ENCODE assay signal across 10 cellular contexts in the genomic region with DNA sequence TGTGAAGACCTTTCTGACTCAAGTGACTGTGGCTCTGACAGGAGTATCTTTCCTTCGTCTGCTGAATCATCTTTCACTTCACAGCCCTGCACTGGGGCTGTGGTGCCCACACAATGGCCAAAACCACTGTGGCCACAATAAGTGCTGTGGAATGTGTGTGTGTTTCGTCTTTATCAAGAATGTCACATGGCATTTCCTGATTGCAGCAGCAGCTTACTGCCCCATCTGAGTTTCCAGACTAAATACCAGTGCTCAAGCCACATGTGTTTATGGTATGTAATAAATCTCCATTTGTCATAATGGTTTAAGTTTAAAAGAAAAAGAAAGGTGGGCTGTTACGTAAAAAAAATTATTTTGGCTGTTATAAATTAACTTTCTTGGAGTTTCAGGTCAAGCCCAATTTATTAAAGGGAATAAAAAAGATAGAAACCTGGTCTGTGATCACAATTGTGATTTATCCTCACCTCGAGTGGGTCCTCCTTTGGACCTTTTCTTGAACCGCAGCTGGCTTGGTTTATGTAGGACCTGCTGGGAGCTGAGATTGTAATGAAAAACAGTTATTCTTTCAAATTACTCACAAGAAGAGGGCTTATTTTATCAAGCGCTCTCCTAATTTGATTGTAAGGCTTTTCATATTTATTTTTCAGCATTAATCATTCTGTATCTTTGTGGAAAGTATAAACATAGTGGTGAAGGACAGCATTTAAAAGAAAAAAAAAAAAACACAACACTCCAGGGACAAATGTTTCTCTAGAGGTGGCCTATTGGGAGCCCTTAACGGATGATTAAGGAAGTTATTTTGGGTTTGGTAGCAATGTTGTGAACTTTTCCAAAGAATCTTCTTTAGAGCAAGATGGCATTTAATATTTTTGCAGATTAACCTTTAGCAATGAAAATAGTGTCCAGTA.
A peak's percentile ranks its signal among the peaks of the same experiment; 100 is the strongest.
DNase-seq lines count a peak whose midpoint lies in the region; ATAC-seq and TF ChIP-seq lines count a peak whose summit lies in the region.
"Had no signal": no experiment of that assay in that cellular context is flagged by ENCODE, and none has a peak within 500 bp of the region (broad histone marks: within the 10 kb centered on the region; RNA-seq: fewer than 3 reads in every experiment).

No MANE protein-coding gene starts in this region.

- H3K9me3 ChIP-seq in cardiac muscle cell (ENCODE audit: low read depth), result no peaks in the 10 kb centered on the region
- no peaks in the 10 kb centered on the region for H3K9me3 ChIP-seq in uterus
- H3K9me3 ChIP-seq in sigmoid colon, result no peaks in the 10 kb centered on the region

- H3K4me3 ChIP-seq in cardiac muscle cell (no peak overlapping the region), foreskin fibroblast (ENCODE audit: low read depth in 1 of 2, low read length in 2 of 2) (no peak overlapping the region), uterus (no peak overlapping the region), sigmoid colon (no peak overlapping the region)
- H3K4me3 ChIP-seq: MG63 had no signal

- TF ChIP-seq POLR2A in uterus (IDR thresholded peaks at IDR 0.05), result no peak
- TF ChIP-seq POLR2A in sigmoid colon (IDR thresholded peaks at IDR 0.05), result no peak

- TF ChIP-seq EP300 in sigmoid colon (IDR thresholded peaks at IDR 0.05), result no peak

- TF ChIP-seq CTCF in cardiac muscle cell (IDR thresholded peaks at IDR 0.05; ENCODE audit: low read depth, low read length) (no peak), foreskin fibroblast (IDR thresholded peaks at IDR 0.05; ENCODE audit: low read depth, low read length) (no peak), uterus (IDR thresholded peaks at IDR 0.05) (no peak), sigmoid colon (IDR thresholded peaks at IDR 0.05) (no peak)

- H3K27ac ChIP-seq in cardiac muscle cell (no peak overlapping the region), uterus (peak overlapping the region; percentile 39 to 42), sigmoid colon (peak overlapping the region in 2 of 4 donors; percentile 1 to 14)

- H3K36me3 ChIP-seq in cardiac muscle cell, result no peaks in the 10 kb centered on the region
- no peaks in the 10 kb centered on the region for H3K36me3 ChIP-seq in uterus
- H3K36me3 ChIP-seq in sigmoid colon, result no peaks in the 10 kb centered on the region
- H3K36me3 ChIP-seq: MG63 had no signal

- no peaks in the 10 kb centered on the region for H3K27me3 ChIP-seq in cardiac muscle cell
- no peaks in the 10 kb centered on the region for H3K27me3 ChIP-seq in uterus
- no peaks in the 10 kb centered on the region for H3K27me3 ChIP-seq in sigmoid colon
- H3K27me3 ChIP-seq: MG63 had no signal

- ATAC-seq in Right ventricle myocardium superior (ENCODE audit: poor library complexity) (no peak), SK-N-SH treated with all-trans-retinoic acid at 6 μM for 48 hours (peak; percentile 80), GM21390 (IDR thresholded peaks at IDR 0.05; ENCODE audit: unreplicated experiment) (no peak)

- 57 to 62% methylated on average over 7 of the region's 7 CpGs for WGBS in sigmoid colon, 2 donors

- DNase-seq in cardiac muscle cell (ENCODE audit: low read depth in 1 of 2, low spot score in 1 of 2) (peak; percentile 34 to 82), Right ventricle myocardium superior (no peak), foreskin fibroblast (peak; percentile 21 to 49), uterus (peak; percentile 20 to 27), NCI-H82 (lab: John Stamatoyannopoulos, UW) (no peak), sigmoid colon (no peak)
- DNase-seq: activated CD4-positive, alpha-beta T cell treated with anti-CD3 and anti-CD28 coated beads, Interleukin-2, amount 50 U/mL, for 48 hours; MG63 had no signal

- H3K4me1 ChIP-seq in cardiac muscle cell (ENCODE audit: low read depth) (peaks cover 8% of the 10 kb centered on the region), uterus (peaks cover 0 to 9% of the 10 kb centered on the region in 2 donors), sigmoid colon (peaks cover 0 to 40% (median 19%) of the 10 kb centered on the region in 4 donors)

- intact Hi-C loops in Right ventricle myocardium superior (cut with DNase I) (loop anchor here (5.0 kb wide), 1 partner anchor 135 kb away; no protein-coding TSS in a partner anchor), uterus (cut with DNase I; ENCODE audit: low total_unique reads) (no loop called here), sigmoid colon (cut with DNase I) (no loop called here)

TF ChIP-seq in SK-N-SH treated with all-trans-retinoic acid at 6 μM for 48 hours, 23 proteins besides CTCF, POLR2A, EP300 and RAD21 (continues in another document):
- TF ChIP-seq, protein P1, sequence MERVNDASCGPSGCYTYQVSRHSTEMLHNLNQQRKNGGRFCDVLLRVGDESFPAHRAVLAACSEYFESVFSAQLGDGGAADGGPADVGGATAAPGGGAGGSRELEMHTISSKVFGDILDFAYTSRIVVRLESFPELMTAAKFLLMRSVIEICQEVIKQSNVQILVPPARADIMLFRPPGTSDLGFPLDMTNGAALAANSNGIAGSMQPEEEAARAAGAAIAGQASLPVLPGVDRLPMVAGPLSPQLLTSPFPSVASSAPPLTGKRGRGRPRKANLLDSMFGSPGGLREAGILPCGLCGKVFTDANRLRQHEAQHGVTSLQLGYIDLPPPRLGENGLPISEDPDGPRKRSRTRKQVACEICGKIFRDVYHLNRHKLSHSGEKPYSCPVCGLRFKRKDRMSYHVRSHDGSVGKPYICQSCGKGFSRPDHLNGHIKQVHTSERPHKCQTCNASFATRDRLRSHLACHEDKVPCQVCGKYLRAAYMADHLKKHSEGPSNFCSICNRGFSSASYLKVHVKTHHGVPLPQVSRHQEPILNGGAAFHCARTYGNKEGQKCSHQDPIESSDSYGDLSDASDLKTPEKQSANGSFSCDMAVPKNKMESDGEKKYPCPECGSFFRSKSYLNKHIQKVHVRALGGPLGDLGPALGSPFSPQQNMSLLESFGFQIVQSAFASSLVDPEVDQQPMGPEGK (CRISPR knock-in tag; IDR thresholded peaks at IDR 0.05; ENCODE audit: borderline replicate concordance), result peak; percentile 20; the same call in 1 of the 2 replicates
- TF ChIP-seq ZFP3 (CRISPR knock-in tag; IDR thresholded peaks at IDR 0.05) (0 out of 2 replicates have a peak, but pooled peaks have one; percentile 35), OSR1 (CRISPR knock-in tag; IDR thresholded peaks at IDR 0.05) (no peak), PPARA (CRISPR knock-in tag; IDR thresholded peaks at IDR 0.05; ENCODE audit: borderline replicate concordance) (no peak), ZNF565 (CRISPR knock-in tag; conservative IDR thresholded peaks at IDR 0.05; ENCODE audit: low read depth) (no peak), TOX (CRISPR knock-in tag; IDR thresholded peaks at IDR 0.05; ENCODE audit: borderline replicate concordance) (peak; percentile 82), SNAI2 (CRISPR knock-in tag; IDR thresholded peaks at IDR 0.05) (no peak), BACH2 (CRISPR knock-in tag; IDR thresholded peaks at IDR 0.05; ENCODE audit: borderline replicate concordance) (no peak), CSDC2 (CRISPR knock-in tag; IDR thresholded peaks at IDR 0.05) (no peak), ZNF8 (CRISPR knock-in tag; IDR thresholded peaks at IDR 0.05) (0 out of 2 replicates have a peak, but pooled peaks have one; percentile 9), ZFP30 (CRISPR knock-in tag; IDR thresholded peaks at IDR 0.05) (no peak), ZC3H10 (CRISPR knock-in tag; IDR thresholded peaks at IDR 0.05) (no peak; the same call in 1 of the 2 replicates)
- TF ChIP-seq, protein P2, sequence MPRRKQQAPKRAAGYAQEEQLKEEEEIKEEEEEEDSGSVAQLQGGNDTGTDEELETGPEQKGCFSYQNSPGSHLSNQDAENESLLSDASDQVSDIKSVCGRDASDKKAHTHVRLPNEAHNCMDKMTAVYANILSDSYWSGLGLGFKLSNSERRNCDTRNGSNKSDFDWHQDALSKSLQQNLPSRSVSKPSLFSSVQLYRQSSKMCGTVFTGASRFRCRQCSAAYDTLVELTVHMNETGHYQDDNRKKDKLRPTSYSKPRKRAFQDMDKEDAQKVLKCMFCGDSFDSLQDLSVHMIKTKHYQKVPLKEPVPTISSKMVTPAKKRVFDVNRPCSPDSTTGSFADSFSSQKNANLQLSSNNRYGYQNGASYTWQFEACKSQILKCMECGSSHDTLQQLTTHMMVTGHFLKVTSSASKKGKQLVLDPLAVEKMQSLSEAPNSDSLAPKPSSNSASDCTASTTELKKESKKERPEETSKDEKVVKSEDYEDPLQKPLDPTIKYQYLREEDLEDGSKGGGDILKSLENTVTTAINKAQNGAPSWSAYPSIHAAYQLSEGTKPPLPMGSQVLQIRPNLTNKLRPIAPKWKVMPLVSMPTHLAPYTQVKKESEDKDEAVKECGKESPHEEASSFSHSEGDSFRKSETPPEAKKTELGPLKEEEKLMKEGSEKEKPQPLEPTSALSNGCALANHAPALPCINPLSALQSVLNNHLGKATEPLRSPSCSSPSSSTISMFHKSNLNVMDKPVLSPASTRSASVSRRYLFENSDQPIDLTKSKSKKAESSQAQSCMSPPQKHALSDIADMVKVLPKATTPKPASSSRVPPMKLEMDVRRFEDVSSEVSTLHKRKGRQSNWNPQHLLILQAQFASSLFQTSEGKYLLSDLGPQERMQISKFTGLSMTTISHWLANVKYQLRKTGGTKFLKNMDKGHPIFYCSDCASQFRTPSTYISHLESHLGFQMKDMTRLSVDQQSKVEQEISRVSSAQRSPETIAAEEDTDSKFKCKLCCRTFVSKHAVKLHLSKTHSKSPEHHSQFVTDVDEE (CRISPR knock-in tag; IDR thresholded peaks at IDR 0.05), result 0 out of 2 replicates have a peak, but pooled peaks have one; percentile 43
- TF ChIP-seq, protein P3, sequence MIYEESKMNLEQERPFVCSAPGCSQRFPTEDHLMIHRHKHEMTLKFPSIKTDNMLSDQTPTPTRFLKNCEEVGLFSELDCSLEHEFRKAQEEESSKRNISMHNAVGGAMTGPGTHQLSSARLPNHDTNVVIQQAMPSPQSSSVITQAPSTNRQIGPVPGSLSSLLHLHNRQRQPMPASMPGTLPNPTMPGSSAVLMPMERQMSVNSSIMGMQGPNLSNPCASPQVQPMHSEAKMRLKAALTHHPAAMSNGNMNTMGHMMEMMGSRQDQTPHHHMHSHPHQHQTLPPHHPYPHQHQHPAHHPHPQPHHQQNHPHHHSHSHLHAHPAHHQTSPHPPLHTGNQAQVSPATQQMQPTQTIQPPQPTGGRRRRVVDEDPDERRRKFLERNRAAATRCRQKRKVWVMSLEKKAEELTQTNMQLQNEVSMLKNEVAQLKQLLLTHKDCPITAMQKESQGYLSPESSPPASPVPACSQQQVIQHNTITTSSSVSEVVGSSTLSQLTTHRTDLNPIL (CRISPR knock-in tag; IDR thresholded peaks at IDR 0.05; ENCODE audit: low read depth), result no peak

Comparison
In these comparisons a context has a peak if more than half of its experiments do, and no peak if none do; other contexts are left out.
1. DNase-seq: peak in cardiac muscle cell (2 of 2), foreskin fibroblast (2 of 2) and uterus (2 of 2); none in Right ventricle myocardium superior (single experiment), NCI-H82 (single experiment) and sigmoid colon (single experiment).